ENCODE assay signal across 1 cellular context in genomic region chr3:189148090-189148507, GRCh38.
TF ChIP-seq lines count a peak whose summit lies in the region.

No MANE protein-coding gene starts in this region.

TF ChIP-seq in H1, 55 proteins besides CTCF, POLR2A, EP300 and RAD21:
- TF ChIP-seq CBX8 (IDR thresholded peaks at IDR 0.05; ENCODE audit: borderline replicate concordance, low read depth, low read length) (no peak), SP4 (IDR thresholded peaks at IDR 0.05; ENCODE audit: low read length) (no peak), RBBP5 (IDR thresholded peaks at IDR 0.05; ENCODE audit: borderline replicate concordance, low read depth, low read length) (no peak), ZNF274 (IDR thresholded peaks at IDR 0.05; ENCODE audit: borderline replicate concordance, extremely low read depth, low read length) (no peak), ASH2L (IDR thresholded peaks at IDR 0.05; ENCODE audit: low read length) (no peak), ATF3 (IDR thresholded peaks at IDR 0.05; ENCODE audit: insufficient read depth, low read depth, low read length) (no peak), CBX5 (IDR thresholded peaks at IDR 0.05; ENCODE audit: low read depth, low read length) (no peak), SP2 (IDR thresholded peaks at IDR 0.05; ENCODE audit: low read length) (no peak), RFX5 (IDR thresholded peaks at IDR 0.05; ENCODE audit: borderline replicate concordance, low read depth, low read length) (no peak), CEBPB (IDR thresholded peaks at IDR 0.05; ENCODE audit: low read depth, low read length) (no peak), KDM1A (IDR thresholded peaks at IDR 0.05; ENCODE audit: borderline replicate concordance, low read length) (no peak), BACH1 (IDR thresholded peaks at IDR 0.05; ENCODE audit: low read length) (no peak), CREB1 (IDR thresholded peaks at IDR 0.05) (no peak), TEAD4 (IDR thresholded peaks at IDR 0.05; ENCODE audit: low read depth, low read length) (no peak), SRF (IDR thresholded peaks at IDR 0.05; ENCODE audit: low read depth, low read length) (no peak), CHD2 (IDR thresholded peaks at IDR 0.05; ENCODE audit: low read length) (no peak)
